ENCODE assay signal across 1 cellular context in genomic region chr19:14004619-14005380, GRCh38.
TF ChIP-seq lines count a peak whose summit lies in the region.

No MANE protein-coding gene starts in this region.

TF ChIP-seq in SK-N-SH, 30 proteins besides CTCF, POLR2A, EP300 and RAD21 (continued from another document):
- TF ChIP-seq REST (IDR thresholded peaks at IDR 0.05; ENCODE audit: low read depth, low read length) (no peak), EZH2phosphoT487 (IDR thresholded peaks at IDR 0.05; ENCODE audit: borderline replicate concordance, low read depth) (no peak), TAF1 (IDR thresholded peaks at IDR 0.05; ENCODE audit: borderline replicate concordance, low read depth, low read length) (no peak), SIN3A (IDR thresholded peaks at IDR 0.05; ENCODE audit: borderline replicate concordance, low read depth, low read length) (no peak), USF1 (IDR thresholded peaks at IDR 0.05; ENCODE audit: borderline replicate concordance, low read depth) (no peak), NFIC (IDR thresholded peaks at IDR 0.05; ENCODE audit: borderline replicate concordance) (no peak)
